8 cellular contexts compared by ENCODE assay signal in genomic region chr14:49619730-49620129, GRCh38. TPM values are rescaled to one million over a fixed set of nuclear protein-coding genes. Genes with fewer than 3 reads are reported as not detected.
DNase-seq lines count a peak whose midpoint lies in the region; ATAC-seq, FAIRE-seq and TF ChIP-seq lines count a peak whose summit lies in the region.

No MANE protein-coding gene starts in this region.

- in situ Hi-C loops in transverse colon (cut with MboI; ENCODE audit: low pct_ligation_motif_present in 1 of 4, low pct_unique_long_range_greater_than_20kb in 1 of 4, low sequenced_read_pairs in 3 of 4): no loop called here

- H3K27ac ChIP-seq in astrocyte (ENCODE audit: low read depth, low read length) (peak overlapping the region; percentile 98), transverse colon (peak overlapping the region; percentile 95 to 99 (median 96))

- DNase-seq in activated T-cell treated with anti-CD3 and anti-CD28 coated beads, Interleukin-2, amount 50 U/mL, for 72 hours: no peak
- DNase-seq in activated T-cell treated with anti-CD3 and anti-CD28 coated beads, Interleukin-2, amount 50 U/mL, for 48 hours: no peak
- DNase-seq in astrocyte (ENCODE audit: low read depth) (no peak), lower leg skin (ENCODE audit: low spot score in 2 of 2) (no peak), transverse colon (no peak), H4 (ENCODE audit: low spot score) (no peak), amygdala (lab: John Stamatoyannopoulos, UW) (no peak)

- no peak for TF ChIP-seq EP300 in transverse colon (IDR thresholded peaks at IDR 0.05; ENCODE audit: low read depth)

- H3K27me3 ChIP-seq in astrocyte (ENCODE audit: insufficient read depth, low read length): no peaks in the 10 kb centered on the region
- H3K27me3 ChIP-seq in transverse colon: no peaks in the 10 kb centered on the region

- H3K4me2 ChIP-seq in astrocyte (ENCODE audit: low read length): peak overlapping the region; percentile 99

- no peaks in the 10 kb centered on the region for H3K27me3 Mint-ChIP-seq in activated T-cell treated with anti-CD3 and anti-CD28 coated beads, Interleukin-2, amount 50 U/mL, for 72 hours (ENCODE audit: low read depth)
- no peaks in the 10 kb centered on the region for H3K27me3 Mint-ChIP-seq in astrocyte (ENCODE audit: low read depth, unreplicated experiment)

- ATAC-seq in activated T-cell treated with anti-CD3 and anti-CD28 coated beads, Interleukin-2, amount 50 U/mL, for 72 hours (replicated peaks in 1 of 2): no peak
- ATAC-seq in GM19324 (IDR thresholded peaks at IDR 0.05; ENCODE audit: low FRiP score, unreplicated experiment): no peak

- TF ChIP-seq CTCF in astrocyte (IDR thresholded peaks at IDR 0.05; ENCODE audit: insufficient read depth, low read depth, low read length) (no peak), lower leg skin (IDR thresholded peaks at IDR 0.05) (no peak), transverse colon (IDR thresholded peaks at IDR 0.05) (no peak)

- FAIRE-seq in astrocyte (lab: Jason Lieb, UNC): no peak

- H3K9me3 ChIP-seq in astrocyte (ENCODE audit: insufficient read depth, low read depth, low read length) (no peaks in the 10 kb centered on the region), transverse colon (no peaks in the 10 kb centered on the region)

- peaks cover 12 to 33% of the 10 kb centered on the region in 2 donors for H3K36me3 Mint-ChIP-seq in activated T-cell treated with anti-CD3 and anti-CD28 coated beads, Interleukin-2, amount 50 U/mL, for 72 hours (ENCODE audit: insufficient read depth in 2 of 2)
- H3K36me3 Mint-ChIP-seq in astrocyte (ENCODE audit: low read depth, unreplicated experiment): peaks cover 9% of the 10 kb centered on the region

- no peaks in the 10 kb centered on the region for H3K9me3 Mint-ChIP-seq in activated T-cell treated with anti-CD3 and anti-CD28 coated beads, Interleukin-2, amount 50 U/mL, for 72 hours
- H3K9me3 Mint-ChIP-seq in astrocyte (ENCODE audit: unreplicated experiment): no peaks in the 10 kb centered on the region

- TF ChIP-seq POLR2A in lower leg skin (IDR thresholded peaks at IDR 0.05): no peak
- no peak for TF ChIP-seq POLR2A in transverse colon (IDR thresholded peaks at IDR 0.05)

- H3K27ac Mint-ChIP-seq in activated T-cell treated with anti-CD3 and anti-CD28 coated beads, Interleukin-2, amount 50 U/mL, for 72 hours: peak overlapping the region; percentile 99
- peak overlapping the region; percentile 98 for H3K27ac Mint-ChIP-seq in astrocyte (ENCODE audit: unreplicated experiment)

- H3K79me2 ChIP-seq in astrocyte (ENCODE audit: insufficient read depth, low read length): peaks cover 76% of the 10 kb centered on the region

- H3K36me3 ChIP-seq in astrocyte (ENCODE audit: insufficient read depth, low read length) (peaks cover 13% of the 10 kb centered on the region), transverse colon (peaks cover 0 to 10% (median 3%) of the 10 kb centered on the region in 4 donors)

- peaks cover 67% of the 10 kb centered on the region for H4K20me1 ChIP-seq in astrocyte (ENCODE audit: insufficient read depth, low read length)

- peak overlapping the region; percentile 98 for H3K9ac ChIP-seq in astrocyte (ENCODE audit: low read length)

- intact Hi-C loops in lower leg skin (cut with DNase I; ENCODE audit: low total_unique reads): no loop called here
- intact Hi-C loops in transverse colon (cut with DNase I; ENCODE audit: low total_unique reads): no loop called here

- H3K4me1 ChIP-seq in astrocyte (ENCODE audit: insufficient read depth, low read length): peaks cover 38% of the 10 kb centered on the region
- peaks cover 5 to 54% (median 39%) of the 10 kb centered on the region in 4 donors for H3K4me1 ChIP-seq in transverse colon

- peaks cover 49% of the 10 kb centered on the region for H3K4me1 Mint-ChIP-seq in activated T-cell treated with anti-CD3 and anti-CD28 coated beads, Interleukin-2, amount 50 U/mL, for 72 hours (ENCODE audit: low read depth)
- H3K4me1 Mint-ChIP-seq in astrocyte (ENCODE audit: low read depth, unreplicated experiment): peaks cover 30% of the 10 kb centered on the region

- 0 to 1% methylated on average over 11 of the region's 11 CpGs for WGBS in lower leg skin, 2 donors
- WGBS in transverse colon (ENCODE audit: low coverage in 1 of 2), 2 donors: 1% methylated on average over 10 to 11 of the region's 11 CpGs

- H3K4me3 ChIP-seq in astrocyte (ENCODE audit: insufficient read depth, low read depth, low read length) (peak overlapping the region; percentile 98), lower leg skin (ENCODE audit: low read depth, poor library complexity, severe bottlenecking) (peak overlapping the region; percentile 77), transverse colon (peak overlapping the region; percentile 79 to 99 (median 90))

- no peak overlapping the region for H2AFZ ChIP-seq in astrocyte (ENCODE audit: low read depth, low read length)

- peak overlapping the region; percentile 96 to 98 for H3K4me3 Mint-ChIP-seq in activated T-cell treated with anti-CD3 and anti-CD28 coated beads, Interleukin-2, amount 50 U/mL, for 72 hours
- peak overlapping the region; percentile 98 for H3K4me3 Mint-ChIP-seq in astrocyte (ENCODE audit: unreplicated experiment)

RNA-seq across cellular contexts. Expression of gene RPL36AL, which starts 0.7 kb away (rescaled TPM):
- 100 to 1,000 TPM; 217 to 225 TPM for total RNA-seq in activated T-cell treated with anti-CD3 and anti-CD28 coated beads, Interleukin-2, amount 50 U/mL, for 72 hours
- total RNA-seq in astrocyte (166 and 194 TPM in 2 replicates), lower leg skin (100 to 1,000 TPM; 132 to 214 (median 159) TPM), transverse colon (100 to 1,000 TPM in 2 of 4 donors, 10 to 100 TPM in 2; 22.8 to 248 (median 137) TPM)
- 316 and 358 TPM in 2 replicates for total RNA-seq in H4 (2014; rRNA removed; shearing (Covaris generic))

RNA-seq across cellular contexts. Expression of gene MGAT2, which starts 0.9 kb away (rescaled TPM):
- 10 to 100 TPM; 41.6 to 52.7 TPM for total RNA-seq in activated T-cell treated with anti-CD3 and anti-CD28 coated beads, Interleukin-2, amount 50 U/mL, for 72 hours
- total RNA-seq in astrocyte (55.5 and 56.0 TPM in 2 replicates), lower leg skin (10 to 100 TPM in 3 of 4 donors, 1 to 10 TPM in 1; 8.6 to 19.8 (median 14.3) TPM), transverse colon (10 to 100 TPM; 24.3 to 62.3 (median 49.2) TPM)
- total RNA-seq in H4 (2014; rRNA removed; shearing (Covaris generic)): 63.2 and 67.8 TPM in 2 replicates

RNA-seq across cellular contexts. Expression of gene DNAAF2, which starts 15.3 kb away (rescaled TPM):
- 1 to 10 TPM; 6.0 to 6.6 TPM for total RNA-seq in activated T-cell treated with anti-CD3 and anti-CD28 coated beads, Interleukin-2, amount 50 U/mL, for 72 hours
- total RNA-seq in astrocyte (8.7 and 10.7 TPM in 2 replicates), lower leg skin (1 to 10 TPM; 5.7 to 9.6 (median 8.9) TPM), transverse colon (10 to 100 TPM in 3 of 4 donors, 1 to 10 TPM in 1; 9.6 to 21.7 (median 19.4) TPM)
- 13.3 and 15.1 TPM in 2 replicates for total RNA-seq in H4 (2014; rRNA removed; shearing (Covaris generic))

RNA-seq across cellular contexts. Expression of gene LRR1, which starts 21.0 kb away (rescaled TPM):
- total RNA-seq in activated T-cell treated with anti-CD3 and anti-CD28 coated beads, Interleukin-2, amount 50 U/mL, for 72 hours: 10 to 100 TPM; 44.1 to 53.1 TPM
- total RNA-seq in astrocyte (9.9 and 10.0 TPM in 2 replicates), lower leg skin (1 to 10 TPM; 2.7 to 9.0 (median 7.1) TPM), transverse colon (10 to 100 TPM in 2 of 4 donors, 1 to 10 TPM in 1, not detected in 1; 3.0 to 17.1 (median 12.4) TPM)
- total RNA-seq in H4 (2014; rRNA removed; shearing (Covaris generic)): 34.7 and 53.2 TPM in 2 replicates

RNA-seq across cellular contexts. Expression of gene RPS29, which starts 33.5 kb away (rescaled TPM):
- total RNA-seq in activated T-cell treated with anti-CD3 and anti-CD28 coated beads, Interleukin-2, amount 50 U/mL, for 72 hours: 1,000 to 10,000 TPM; 2,081 to 2,628 TPM
- 1,089 and 1,231 TPM in 2 replicates for total RNA-seq in astrocyte
- over 10,000 TPM in 1 of 4 donors, 1,000 to 10,000 TPM in 3; 3,327 to 15,303 (median 7,021) TPM for total RNA-seq in lower leg skin
- total RNA-seq in transverse colon: 1,000 to 10,000 TPM; 2,435 to 6,129 (median 4,291) TPM
- 6,941 and 8,566 TPM in 2 replicates for total RNA-seq in H4 (2014; rRNA removed; shearing (Covaris generic))
